Comparison of ENCODE assay signal across 8 cellular contexts in the genomic region with DNA sequence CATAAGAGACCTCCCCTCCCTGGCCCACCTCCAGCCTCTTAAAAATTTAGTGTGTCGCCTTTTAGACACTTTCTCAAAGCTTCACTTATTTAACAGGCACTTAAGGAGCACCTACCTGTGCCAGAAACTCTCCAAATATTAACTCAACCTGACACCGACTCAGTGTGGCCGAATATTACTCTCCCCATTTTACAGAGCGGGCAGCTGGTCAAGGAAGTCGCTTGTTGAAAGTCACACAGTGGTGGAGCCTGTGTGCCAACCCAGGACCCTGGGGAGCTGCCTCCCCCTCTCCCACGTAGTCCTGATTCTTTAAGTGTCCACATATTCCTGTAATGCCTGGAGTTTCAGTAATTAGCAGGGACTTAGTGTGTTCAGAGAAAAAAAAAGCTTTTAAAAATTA. TPM values are rescaled to one million over a fixed set of nuclear protein-coding genes. Genes with fewer than 3 reads are reported as not detected.
DNase-seq lines count a peak whose midpoint lies in the region; ATAC-seq and TF ChIP-seq lines count a peak whose summit lies in the region.

No MANE protein-coding gene starts in this region.

- TF ChIP-seq POLR2A in prostate gland (IDR thresholded peaks at IDR 0.05): no peak

- H3K9me3 Mint-ChIP-seq in CD8-positive, alpha-beta T cell: no peaks in the 10 kb centered on the region

- H3K27me3 Mint-ChIP-seq in CD8-positive, alpha-beta T cell (ENCODE audit: low read depth): no peaks in the 10 kb centered on the region

- POLR2A ChIA-PET in CD8-positive, alpha-beta T cell (lab: Charles Lee): interaction anchor here (1.5 kb wide), 1 partner anchor 8 kb away, joined by 5 read pairs; no protein-coding TSS in a partner anchor
- POLR2A ChIA-PET in Panc1 (lab: Charles Lee): interaction anchor here (0.5 to 0.6 kb wide), 2 partner anchors 61 to 421 kb away, joined by 3 read pairs; no protein-coding TSS in a partner anchor

- WGBS in prostate gland: 5% methylated on average over 6 of the region's 6 CpGs

- no peaks in the 10 kb centered on the region for H3K27me3 ChIP-seq in CD8-positive, alpha-beta T cell (ENCODE audit: insufficient read depth, low read length)
- H3K27me3 ChIP-seq in Panc1 (ENCODE audit: control insufficient read depth, insufficient read depth, low read length): no peaks in the 10 kb centered on the region
- no peaks in the 10 kb centered on the region for H3K27me3 ChIP-seq in prostate gland (replicated peaks; ENCODE audit: insufficient read depth)

- ATAC-seq in CD8-positive, alpha-beta T cell: no peak
- ATAC-seq in Panc1: no peak
- ATAC-seq in GM21423 (IDR thresholded peaks at IDR 0.05; ENCODE audit: unreplicated experiment): no peak
- no peak for ATAC-seq in GM18858 (IDR thresholded peaks at IDR 0.05; ENCODE audit: unreplicated experiment)

- TF ChIP-seq CTCF in CD8-positive, alpha-beta T cell (IDR thresholded peaks at IDR 0.05): no peak
- TF ChIP-seq CTCF in Panc1 (IDR thresholded peaks at IDR 0.05) (no peak), epithelial cell of proximal tubule (conservative IDR thresholded peaks at IDR 0.05; ENCODE audit: low read depth, low read length) (no peak), prostate gland (IDR thresholded peaks at IDR 0.05) (no peak)

- in situ Hi-C loops in Panc1 (cut with HindIII; ENCODE audit: low pct_unique_long_range_greater_than_20kb, low sequenced_read_pairs): no loop called here

- BruUV-seq in Panc1 (replicated peaks; lab: Mats Ljungman, UMichigan): no TSS peak

- intact Hi-C loops in CD8-positive, alpha-beta T cell (cut with DNase I, micrococcal nuclease): loop anchor here (1.0 to 10.0 kb wide), 11 partner anchors 7 to 1451 kb away; partner anchors contain the start of genes RAB22A (in 2 of the 2), RBM38 (in 2 of the 2), CASS4 (in 1 of the 2) and RTF2 (in 1 of the 2)
- intact Hi-C loops in Panc1 (cut with micrococcal nuclease; ENCODE audit: unreplicated experiment) (no loop called here), prostate gland (cut with DNase I) (loop anchor here (10.0 kb wide), 1 partner anchor 316 kb away; the partner anchor contains the start of gene RBM38)

- no peaks in the 10 kb centered on the region for H3K36me3 ChIP-seq in CD8-positive, alpha-beta T cell (ENCODE audit: insufficient read depth, low read length)
- H3K36me3 ChIP-seq in Panc1 (ENCODE audit: control insufficient read depth, insufficient read depth, low read length) (no peaks in the 10 kb centered on the region), prostate gland (no peaks in the 10 kb centered on the region)

- H3K4me3 Mint-ChIP-seq in CD8-positive, alpha-beta T cell: peak overlapping the region; percentile 91

- H3K27ac ChIP-seq in CD8-positive, alpha-beta T cell (ENCODE audit: low read depth, low read length): peak overlapping the region; percentile 78
- peak overlapping the region; percentile 89 for H3K27ac ChIP-seq in Panc1 (ENCODE audit: low read length)
- peak overlapping the region; percentile 98 to 99 for H3K27ac ChIP-seq in prostate gland

- DNase-seq in CD8-positive, alpha-beta T cell: no peak
- DNase-seq in Panc1 (ENCODE audit: low read depth, low spot score) (no peak), epithelial cell of proximal tubule (ENCODE audit: low read depth) (no peak), prostate gland (ENCODE audit: low spot score) (no peak), nucleus accumbens (lab: John Stamatoyannopoulos, UW) (no peak)
- DNase-seq in stimulated activated CD4-positive, alpha-beta T cell treated with anti-CD3 and anti-CD28 coated beads, Interleukin-1b, Interleukin-23, amount 100 ng/mL, for 48 hours: no peak

- CTCF ChIA-PET in CD8-positive, alpha-beta T cell (lab: Charles Lee): interaction anchor here (1.0 to 2.0 kb wide), 5 partner anchors 21 to 91 kb away, joined by 3 to 14 read pairs (median 4); no protein-coding TSS in a partner anchor
- CTCF ChIA-PET in Panc1 (lab: Charles Lee): interaction anchor here (1.1 to 1.3 kb wide), 2 partner anchors 12 to 17 kb away, joined by 3 to 7 read pairs; no protein-coding TSS in a partner anchor

- peaks cover 33% of the 10 kb centered on the region for H3K4me1 Mint-ChIP-seq in CD8-positive, alpha-beta T cell (ENCODE audit: low read depth)

- peak overlapping the region; percentile 99 for H3K4me3 ChIP-seq in CD8-positive, alpha-beta T cell (ENCODE audit: low read depth, low read length)
- H3K4me3 ChIP-seq in Panc1 (ENCODE audit: low read depth in 2 of 2, low read length in 2 of 2) (peak overlapping the region; percentile 67 to 73), epithelial cell of proximal tubule (ENCODE audit: low read depth, low read length) (peak overlapping the region; percentile 98), prostate gland (peak overlapping the region; percentile 78 to 81)

- peak overlapping the region; percentile 96 for H3K27ac Mint-ChIP-seq in CD8-positive, alpha-beta T cell

- peaks cover 32% of the 10 kb centered on the region for H3K4me1 ChIP-seq in CD8-positive, alpha-beta T cell (ENCODE audit: insufficient read depth, low read length)
- H3K4me1 ChIP-seq in Panc1 (ENCODE audit: control insufficient read depth, insufficient read depth, low read length) (peaks cover 50% of the 10 kb centered on the region), prostate gland (replicated peaks) (no peaks in the 10 kb centered on the region)

- peaks cover 8% of the 10 kb centered on the region for H3K36me3 Mint-ChIP-seq in CD8-positive, alpha-beta T cell

- H3K9me3 ChIP-seq in CD8-positive, alpha-beta T cell (ENCODE audit: low read length): no peaks in the 10 kb centered on the region
- H3K9me3 ChIP-seq in Panc1 (ENCODE audit: control insufficient read depth, insufficient read depth, low read depth, low read length) (no peaks in the 10 kb centered on the region), prostate gland (no peaks in the 10 kb centered on the region)

RNA-seq across cellular contexts. Expression of gene PMEPA1, which starts 1.0 kb away (rescaled TPM):
- 10 to 100 TPM; 22.2 to 22.4 TPM for total RNA-seq in CD8-positive, alpha-beta T cell
- total RNA-seq in Panc1 (2021; ENCODE audit: unreplicated experiment) (89.8 TPM), epithelial cell of proximal tubule (59.4 and 62.5 TPM in 2 replicates), prostate gland (100 to 1,000 TPM in 1 of 2 donors, 10 to 100 TPM in 1; 96.5 to 245 TPM)
- polyA plus RNA-seq in Panc1 (2012; ENCODE audit: insufficient read length): 103 TPM
